ENCODE assay signal across 9 cellular contexts in the genomic region with DNA sequence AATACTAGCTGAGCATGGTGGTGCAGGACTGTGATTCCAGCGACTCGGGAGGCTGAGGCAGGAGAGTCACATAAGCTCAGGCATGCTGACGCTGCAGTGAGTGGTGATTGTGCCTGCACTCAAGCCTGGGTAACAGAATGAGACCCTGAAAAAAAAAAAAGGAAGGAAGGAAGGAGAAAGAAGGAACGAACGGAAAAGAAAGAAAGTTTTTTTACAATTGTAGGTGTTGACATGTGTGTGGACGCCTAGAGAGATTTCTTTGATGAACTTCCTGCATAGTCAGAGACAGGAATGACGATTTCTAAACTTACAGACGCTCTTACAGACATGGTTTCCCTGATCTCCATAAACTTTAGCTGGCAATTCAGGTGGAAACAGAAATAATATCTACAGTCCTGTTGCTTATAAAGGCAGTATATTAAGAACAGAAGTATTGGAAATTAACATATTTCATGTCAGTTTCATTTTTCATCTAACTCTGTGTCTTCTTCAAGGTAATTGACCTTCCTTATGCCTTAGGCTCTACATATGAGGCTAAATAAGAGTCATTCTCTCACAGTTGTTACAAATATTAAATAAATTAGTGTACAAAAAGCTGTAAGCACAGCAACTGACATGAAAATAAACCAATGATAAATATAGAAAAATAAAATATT. TPM values are rescaled to one million over a fixed set of nuclear protein-coding genes. Genes with fewer than 3 reads are reported as not detected.
DNase-seq lines count a peak whose midpoint lies in the region; ATAC-seq and TF ChIP-seq lines count a peak whose summit lies in the region.
"Had no signal": no experiment of that assay in that cellular context is flagged by ENCODE, and none has a peak within 500 bp of the region (broad histone marks: within the 10 kb centered on the region; RNA-seq: fewer than 3 reads in every experiment).

No MANE protein-coding gene starts in this region.

- H3K9me3 Mint-ChIP-seq in activated T-cell treated with anti-CD3 and anti-CD28 coated beads, Interleukin-2, amount 50 U/mL, for 4 hours: peaks cover 12% of the 10 kb centered on the region
- peaks cover 0 to 7% (median 3%) of the 10 kb centered on the region in 7 donors for H3K9me3 Mint-ChIP-seq in naive B cell

- H3K4me3 ChIP-seq in GM12864 (ENCODE audit: low read depth, low read length): peak overlapping the region; percentile 6; the same call in 1 of the 2 replicates
- H3K4me3 ChIP-seq: PC-9 had no signal

- no peaks in the 10 kb centered on the region for H3K27me3 Mint-ChIP-seq in activated T-cell treated with anti-CD3 and anti-CD28 coated beads, Interleukin-2, amount 50 U/mL, for 4 hours (ENCODE audit: low read depth)
- H3K27me3 Mint-ChIP-seq in naive B cell: no peaks in the 10 kb centered on the region

- peak overlapping the region; percentile 94 for H3K4me3 Mint-ChIP-seq in activated T-cell treated with anti-CD3 and anti-CD28 coated beads, Interleukin-2, amount 50 U/mL, for 4 hours
- peak overlapping the region; percentile 76 to 97 (median 88) for H3K4me3 Mint-ChIP-seq in naive B cell

- ATAC-seq in HG02759 (IDR thresholded peaks at IDR 0.05; ENCODE audit: unreplicated experiment): peak; percentile 35
- peak; percentile 39 to 56 for ATAC-seq in activated T-cell treated with anti-CD3 and anti-CD28 coated beads, Interleukin-2, amount 50 U/mL, for 4 hours
- peak; percentile 35 to 45 for ATAC-seq in naive B cell (ENCODE audit: low read depth in 2 of 2)
- ATAC-seq in GM19023 (IDR thresholded peaks at IDR 0.05; ENCODE audit: unreplicated experiment): no peak

- peaks cover 56% of the 10 kb centered on the region for H3K4me1 Mint-ChIP-seq in activated T-cell treated with anti-CD3 and anti-CD28 coated beads, Interleukin-2, amount 50 U/mL, for 4 hours (ENCODE audit: low read depth)
- peaks cover 21 to 43% (median 34%) of the 10 kb centered on the region in 3 donors for H3K4me1 Mint-ChIP-seq in naive B cell

- TF ChIP-seq CTCF in GM12864 (IDR thresholded peaks at IDR 0.05; ENCODE audit: low read depth, low read length, missing control alignments): no peak

- DNase-seq in GM12864 (ENCODE audit: low read depth) (no peak), naive B cell (no peak), globus pallidus (ENCODE audit: low spot score) (no peak), RKO (ENCODE audit: low spot score) (no peak)
- no peak for DNase-seq in activated T-cell treated with anti-CD3 and anti-CD28 coated beads, Interleukin-2, amount 50 U/mL, for 4 hours
- DNase-seq: PC-9 had no signal

- H3K27ac Mint-ChIP-seq in naive B cell: peak overlapping the region; percentile 52 to 95 (median 81)

- H3K36me3 Mint-ChIP-seq in activated T-cell treated with anti-CD3 and anti-CD28 coated beads, Interleukin-2, amount 50 U/mL, for 4 hours (ENCODE audit: insufficient read depth): peaks cover 46% of the 10 kb centered on the region
- peaks cover 4 to 5% of the 10 kb centered on the region in 2 donors for H3K36me3 Mint-ChIP-seq in naive B cell

RNA-seq across cellular contexts. Expression of gene SAMSN1, which starts 4.1 kb away (rescaled TPM):
- 100 to 1,000 TPM in 1 of 3 donors, 10 to 100 TPM in 2; 54.0 to 107 (median 73.5) TPM for total RNA-seq in activated T-cell treated with anti-CD3 and anti-CD28 coated beads, Interleukin-2, amount 50 U/mL, for 4 hours
- 10 to 100 TPM in 2 of 6 donors, 1 to 10 TPM in 4; 4.0 to 19.6 (median 6.0) TPM for polyA plus RNA-seq in naive B cell (ENCODE audit: low read depth in 6 of 6)
- total RNA-seq: epithelial cell of proximal tubule had no signal
